13 cellular contexts compared by ENCODE assay signal in genomic region chr14:90275820-90276219, GRCh38. TPM values are rescaled to one million over a fixed set of nuclear protein-coding genes. Genes with fewer than 3 reads are reported as not detected.
DNase-seq lines count a peak whose midpoint lies in the region; ATAC-seq lines count a peak whose summit lies in the region.
"Had no signal": no experiment of that assay in that cellular context is flagged by ENCODE, and none has a peak within 500 bp of the region (broad histone marks: within the 10 kb centered on the region; RNA-seq: fewer than 3 reads in every experiment).

No MANE protein-coding gene starts in this region.

- WGBS in mesenchymal stem cell, result 88% methylated on average over 8 of the region's 8 CpGs

- no peak for ATAC-seq in GM19351 (IDR thresholded peaks at IDR 0.05; ENCODE audit: unreplicated experiment)

- no peak overlapping the region for H3K18ac ChIP-seq in mesenchymal stem cell (ENCODE audit: low read depth in 1 of 2, low read length in 2 of 2)

- no peak overlapping the region for H2BK120ac ChIP-seq in mesenchymal stem cell (ENCODE audit: low read depth, low read length)

- no peak overlapping the region for H2BK12ac ChIP-seq in mesenchymal stem cell (ENCODE audit: low read length in 2 of 2)

- DNase-seq in A172 (ENCODE audit: low spot score) (peak; percentile 53), Daoy (ENCODE audit: low read depth) (peak; percentile 88), mesenchymal stem cell (peak; percentile 27), NCI-H1417 (lab: John Stamatoyannopoulos, UW) (no peak), NCI-H82 (lab: John Stamatoyannopoulos, UW) (no peak), NCI-H187 (lab: John Stamatoyannopoulos, UW) (no peak)
- no peak for DNase-seq in activated naive CD8-positive, alpha-beta T cell treated with anti-CD3 and anti-CD28 coated beads for 36 hours
- DNase-seq: activated CD4-positive, CD25-positive, alpha-beta regulatory T cell; hippocampal formation; OCI-M1 had no signal

- no peak overlapping the region for H2AK5ac ChIP-seq in mesenchymal stem cell (ENCODE audit: low read length, severe bottlenecking)

- no peak overlapping the region for H4K91ac ChIP-seq in mesenchymal stem cell (ENCODE audit: low read length)

- H3K27me3 Mint-ChIP-seq in activated naive CD8-positive, alpha-beta T cell treated with anti-CD3 and anti-CD28 coated beads for 36 hours, result no peaks in the 10 kb centered on the region
- H3K27me3 Mint-ChIP-seq: IgD-negative memory B cell, type B pancreatic cell had no signal

- peaks cover 14% of the 10 kb centered on the region for H3K36me3 Mint-ChIP-seq in activated naive CD8-positive, alpha-beta T cell treated with anti-CD3 and anti-CD28 coated beads for 36 hours

- H3K36me3 ChIP-seq in mesenchymal stem cell (ENCODE audit: control insufficient read depth in 1 of 2, insufficient read depth in 2 of 2, low read depth in 1 of 2, low read length in 2 of 2), result peaks cover 58 to 69% of the 10 kb centered on the region in 2 experiments

- H3K14ac ChIP-seq in mesenchymal stem cell (ENCODE audit: low read length in 2 of 2), result no peak overlapping the region

- H2AFZ ChIP-seq in mesenchymal stem cell (ENCODE audit: low read depth, low read length), result no peak overlapping the region

- peaks cover 10% of the 10 kb centered on the region for H3K79me1 ChIP-seq in mesenchymal stem cell (replicated peaks; ENCODE audit: low read length, poor library complexity, severe bottlenecking)

- H3K27ac Mint-ChIP-seq in activated naive CD8-positive, alpha-beta T cell treated with anti-CD3 and anti-CD28 coated beads for 36 hours, result peak overlapping the region; percentile 77
- H3K27ac Mint-ChIP-seq: IgD-negative memory B cell, type B pancreatic cell had no signal

- H3K9me3 ChIP-seq in mesenchymal stem cell (ENCODE audit: control insufficient read depth, low read length), result no peaks in the 10 kb centered on the region

- H3K27ac ChIP-seq in mesenchymal stem cell (ENCODE audit: low read length, poor library complexity, severe bottlenecking), result peak overlapping the region; percentile 49

- H3K9ac ChIP-seq in mesenchymal stem cell (ENCODE audit: low read length), result peak overlapping the region; percentile 28

- H3K4me2 ChIP-seq in mesenchymal stem cell (ENCODE audit: low read length, poor library complexity, severe bottlenecking), result no peak overlapping the region

- no peak overlapping the region for H2BK15ac ChIP-seq in mesenchymal stem cell (ENCODE audit: low read depth, poor library complexity, severe bottlenecking)

- H3K27me3 ChIP-seq in mesenchymal stem cell (ENCODE audit: control insufficient read depth in 1 of 2, insufficient read depth in 1 of 2, low read length in 2 of 2), result no peaks in the 10 kb centered on the region

- H3K4me3 ChIP-seq in mesenchymal stem cell (ENCODE audit: insufficient read depth in 1 of 2, low read depth in 1 of 2, low read length in 2 of 2), result no peak overlapping the region

- H3K4me3 Mint-ChIP-seq in activated naive CD8-positive, alpha-beta T cell treated with anti-CD3 and anti-CD28 coated beads for 36 hours, result no peak overlapping the region
- H3K4me3 Mint-ChIP-seq: IgD-negative memory B cell, type B pancreatic cell had no signal

- H3K4ac ChIP-seq in mesenchymal stem cell (ENCODE audit: low read depth in 1 of 2, low read length in 2 of 2), result no peak overlapping the region

- H2BK5ac ChIP-seq in mesenchymal stem cell (ENCODE audit: low read depth, low read length, poor library complexity, severe bottlenecking), result no peak overlapping the region

- no peak overlapping the region for H4K8ac ChIP-seq in mesenchymal stem cell (ENCODE audit: low read length)

- peaks cover 21% of the 10 kb centered on the region for H3K4me1 Mint-ChIP-seq in activated naive CD8-positive, alpha-beta T cell treated with anti-CD3 and anti-CD28 coated beads for 36 hours
- H3K4me1 Mint-ChIP-seq: IgD-negative memory B cell had no signal

- H3K9me3 Mint-ChIP-seq in activated naive CD8-positive, alpha-beta T cell treated with anti-CD3 and anti-CD28 coated beads for 36 hours, result no peaks in the 10 kb centered on the region
- H3K9me3 Mint-ChIP-seq: IgD-negative memory B cell, type B pancreatic cell had no signal

- peaks cover 14% of the 10 kb centered on the region for H3K4me1 ChIP-seq in mesenchymal stem cell (ENCODE audit: control insufficient read depth, insufficient read depth, low read depth, low read length)

- no peak overlapping the region for H3K23ac ChIP-seq in mesenchymal stem cell (ENCODE audit: low read length in 2 of 2)

RNA-seq across cellular contexts. Expression of gene PSMC1, which starts 19.5 kb away (rescaled TPM):
- total RNA-seq in A172 (2014; rRNA removed; shearing (Covaris generic)), result 677 and 742 TPM in 2 replicates
- total RNA-seq in Daoy (2014; rRNA removed; shearing (Covaris generic)), result 661 and 696 TPM in 2 replicates
- 100 to 1,000 TPM; 129 to 130 TPM for total RNA-seq in activated naive CD8-positive, alpha-beta T cell treated with anti-CD3 and anti-CD28 coated beads for 36 hours
- 135 TPM for polyA plus RNA-seq in mesenchymal stem cell (2013, experiment 1 of 2)
- 146 TPM for polyA plus RNA-seq in mesenchymal stem cell (2013, experiment 2 of 2)

RNA-seq across cellular contexts. Expression of gene NRDE2, which starts 55.9 kb away (rescaled TPM):
- total RNA-seq in A172 (2014; rRNA removed; shearing (Covaris generic)), result 8.3 and 8.7 TPM in 2 replicates
- 7.5 and 8.9 TPM in 2 replicates for total RNA-seq in Daoy (2014; rRNA removed; shearing (Covaris generic))
- total RNA-seq in activated naive CD8-positive, alpha-beta T cell treated with anti-CD3 and anti-CD28 coated beads for 36 hours, result 10 to 100 TPM; 23.2 to 25.4 TPM
- polyA plus RNA-seq in mesenchymal stem cell (2013, experiment 1 of 2), result 4.8 TPM
- 4.4 TPM for polyA plus RNA-seq in mesenchymal stem cell (2013, experiment 2 of 2)

Comparison
In these comparisons a context has a peak if more than half of its experiments do, and no peak if none do; other contexts are left out.
1. DNase-seq: peak in A172 (single experiment), Daoy (single experiment) and mesenchymal stem cell (single experiment); none in activated naive CD8-positive, alpha-beta T cell treated with anti-CD3 and anti-CD28 coated beads for 36 hours (single experiment), NCI-H1417 (0 of 3), NCI-H82 (single experiment) and NCI-H187 (0 of 2).